20 cellular contexts compared by ENCODE assay signal in the genomic region with DNA sequence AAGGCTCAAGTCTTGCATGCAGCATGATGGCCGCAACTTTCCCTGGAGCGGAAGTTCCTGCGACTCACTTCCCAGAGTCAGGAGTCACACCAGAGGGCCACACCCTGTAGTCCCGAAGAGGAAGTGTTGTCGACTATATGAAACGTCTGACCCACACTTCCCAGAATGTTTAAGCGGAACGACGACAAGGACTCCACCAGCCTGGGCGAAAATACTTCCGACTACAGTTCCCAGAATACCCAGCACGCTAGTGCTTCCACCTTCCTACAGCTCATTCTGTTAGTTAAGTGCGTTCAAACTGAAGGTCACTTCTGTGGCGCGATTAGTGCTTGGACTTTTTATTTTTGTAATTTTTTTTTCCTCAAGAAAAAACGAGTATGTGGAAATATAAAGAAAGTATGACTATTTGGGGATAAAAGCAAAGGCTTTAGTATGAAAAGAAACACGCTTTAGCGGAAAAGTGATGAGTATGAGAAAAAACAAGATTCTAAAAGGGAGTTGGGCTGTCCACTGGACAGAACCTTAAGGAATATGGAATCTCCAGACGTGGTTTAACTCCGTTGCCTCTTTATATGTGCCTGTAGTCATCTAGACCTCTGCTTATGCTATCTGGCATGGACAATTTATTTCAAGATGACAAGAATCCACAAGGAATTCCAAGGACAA. TPM values are rescaled to one million over a fixed set of nuclear protein-coding genes. Genes with fewer than 3 reads are reported as not detected.
DNase-seq lines count a peak whose midpoint lies in the region; ATAC-seq, FAIRE-seq and TF ChIP-seq lines count a peak whose summit lies in the region.
"Had no signal": no experiment of that assay in that cellular context is flagged by ENCODE, and none has a peak within 500 bp of the region (broad histone marks: within the 10 kb centered on the region; RNA-seq: fewer than 3 reads in every experiment).

No MANE protein-coding gene starts in this region.

- FAIRE-seq in HepG2 (lab: Jason Lieb, UNC) (no peak), K562 (lab: Jason Lieb, UNC) (no peak)
- FAIRE-seq: GM19239, H1 had no signal

- H3K79me2 ChIP-seq in HepG2 (ENCODE audit: insufficient read depth, low read length) (no peaks in the 10 kb centered on the region), K562 (ENCODE audit: control insufficient read depth, insufficient read depth, low read length) (no peaks in the 10 kb centered on the region)

- H3K27me3 ChIP-seq in HepG2 (ENCODE audit: control insufficient read depth in 1 of 2, insufficient read depth in 2 of 2, low read length in 2 of 2) (no peaks in the 10 kb centered on the region; a peak in 1 of 5 replicates), right lobe of liver (no peaks in the 10 kb centered on the region), K562 (ENCODE audit: control insufficient read depth in 2 of 2, insufficient read depth in 2 of 2, low read length in 2 of 2) (no peaks in the 10 kb centered on the region)

- no peak overlapping the region for H3K9ac ChIP-seq in HepG2 (ENCODE audit: insufficient read depth, low read depth, low read length)
- H3K9ac ChIP-seq in K562 (ENCODE audit: insufficient read depth in 1 of 2, low read depth in 2 of 2, low read length in 2 of 2) = no peak overlapping the region
- H3K9ac ChIP-seq: KMS-11 had no signal

- POLR2A ChIA-PET in HepG2 (lab: Yijun Ruan, JAX) = no interaction called here
- POLR2A ChIA-PET in K562 (lab: Yijun Ruan, JAX) = no interaction called here

- CTCF ChIA-PET in HepG2 (lab: Yijun Ruan, JAX; ENCODE audit: low intra/inter-chr PET ratio, low total read pairs) = no interaction called here
- CTCF ChIA-PET in K562 (lab: Yijun Ruan, JAX; ENCODE audit: low intra/inter-chr PET ratio) = no interaction called here

- in situ Hi-C loops in HepG2 (cut with HindIII; ENCODE audit: extremely low pct_ligation_motif_present, low pct_unique_long_range_greater_than_20kb) = no loop called here
- in situ Hi-C loops in K562 (cut with MboI) = no loop called here

- peak overlapping the region; percentile 2; the same call in 1 of the 2 replicates for H3K4me2 ChIP-seq in HepG2 (ENCODE audit: low read depth, low read length)
- peak overlapping the region; percentile 32; the same call in 1 of the 2 replicates for H3K4me2 ChIP-seq in K562 (ENCODE audit: insufficient read depth, low read length)
- H3K4me2 ChIP-seq: KMS-11 had no signal

- H3K4me1 ChIP-seq in HepG2 (ENCODE audit: insufficient read depth, low read length) (no peaks in the 10 kb centered on the region), right lobe of liver (no peaks in the 10 kb centered on the region), K562 (replicated peaks in 1 of 2; ENCODE audit: control insufficient read depth in 2 of 2, insufficient read depth in 2 of 2, low read length in 2 of 2) (no peaks in the 10 kb centered on the region)
- H3K4me1 ChIP-seq: HAP-1 had no signal

- H3K36me3 ChIP-seq in HepG2 (replicated peaks in 1 of 2; ENCODE audit: control insufficient read depth in 1 of 2, insufficient read depth in 2 of 2, low read length in 2 of 2) (no peaks in the 10 kb centered on the region), right lobe of liver (no peaks in the 10 kb centered on the region), K562 (ENCODE audit: control insufficient read depth, insufficient read depth, low read length) (no peaks in the 10 kb centered on the region)
- H3K36me3 ChIP-seq: HAP-1 had no signal

- no peak for TF ChIP-seq POLR2A in HepG2 (IDR thresholded peaks at IDR 0.05; ENCODE audit: insufficient read depth in 1 of 2, low read depth in 2 of 2, low read length in 2 of 2)
- TF ChIP-seq POLR2A in right lobe of liver (IDR thresholded peaks at IDR 0.05) = no peak
- TF ChIP-seq POLR2A in K562 (conservative IDR thresholded peaks at IDR 0.05) = no peak

- TF ChIP-seq RAD21 in HepG2 (CRISPR knock-in tag; IDR thresholded peaks at IDR 0.05) (no peak), K562 (CRISPR knock-in tag; conservative IDR thresholded peaks at IDR 0.05 in 1 of 2, IDR thresholded peaks at IDR 0.05 in 1 of 2) (no peak)

- H3K9me3 ChIP-seq in HepG2 (ENCODE audit: low read length) = peaks cover 13% of the 10 kb centered on the region; the same call in 1 of the 2 replicates
- H3K9me3 ChIP-seq in right lobe of liver = peaks cover 0 to 2% (median 0%) of the 10 kb centered on the region in 4 donors
- no peaks in the 10 kb centered on the region for H3K9me3 ChIP-seq in K562 (replicated peaks; ENCODE audit: control insufficient read depth, insufficient read depth, low read depth, low read length)
- H3K9me3 ChIP-seq: HAP-1 had no signal

- TF ChIP-seq CTCF in HepG2 (CRISPR knock-in tag; IDR thresholded peaks at IDR 0.05) (no peak), right lobe of liver (IDR thresholded peaks at IDR 0.05) (no peak), K562 (IDR thresholded peaks at IDR 0.05 in 2 of 3, conservative IDR thresholded peaks at IDR 0.05 in 1 of 3; ENCODE audit: insufficient read depth in 2 of 3, low read depth in 1 of 3, low read length in 3 of 3) (no peak)

- TF ChIP-seq EP300 in HepG2 (IDR thresholded peaks at IDR 0.05; ENCODE audit: low read depth in 2 of 2, low read length in 2 of 2) = no peak
- TF ChIP-seq EP300 in HepG2 (CRISPR knock-in tag; IDR thresholded peaks at IDR 0.05; ENCODE audit: borderline replicate concordance) = no peak
- no peak for TF ChIP-seq EP300 in K562 (IDR thresholded peaks at IDR 0.05; ENCODE audit: low read length)

- intact Hi-C loops in HepG2 (cut with micrococcal nuclease; ENCODE audit: unreplicated experiment) (no loop called here), right lobe of liver (cut with DNase I) (no loop called here), K562 (cut with micrococcal nuclease) (no loop called here)

- WGBS in HepG2 (ENCODE audit: low lambda C conversion rate) = 21% methylated on average over 18 of the region's 20 CpGs
- 44% methylated on average over 18 of the region's 20 CpGs for WGBS in right lobe of liver (ENCODE audit: insufficient coverage, low coverage, low lambda C conversion rate, missing lambda C conversion rate)
- under 1% methylated on average over 20 of the region's 20 CpGs for WGBS in K562 (ENCODE audit: insufficient coverage, low coverage, missing lambda C conversion rate)

- BruUV-seq in HepG2 (replicated peaks; lab: Mats Ljungman, UMichigan) = no TSS peak
- BruUV-seq in K562 (replicated peaks; lab: Mats Ljungman, UMichigan) = no TSS peak

- DNase-seq in HepG2 (ENCODE audit: low spot score) (no peak), right lobe of liver (no peak), NCI-H2227 (lab: John Stamatoyannopoulos, UW; ENCODE audit: unreplicated experiment) (peak; percentile 3), K562 (ENCODE audit: extremely low read depth in 1 of 4, low spot score in 3 of 4) (peak in 1 of 4 experiments; percentile 8), OCI-M2 (lab: John Stamatoyannopoulos, UW; ENCODE audit: unreplicated experiment) (no peak)
- no peak for DNase-seq in activated T-cell treated with anti-CD3 and anti-CD28 coated beads, Interleukin-2, amount 50 U/mL, for 48 hours
- DNase-seq: C1 segment of cervical spinal cord; Calu3; CD4-positive, alpha-beta T cell; DMS 273 treated with DMSO at 0.1 percent for 48 hours; DMS79 treated with DMSO at 0.1 percent for 48 hours; GDM1 had no signal

- H3K9me1 ChIP-seq in K562 (ENCODE audit: control insufficient read depth, insufficient read depth, low read length) = no peaks in the 10 kb centered on the region

- H3K27ac ChIP-seq in HepG2 (ENCODE audit: extremely low read length, insufficient read depth, low read length) = no peak overlapping the region
- H3K27ac ChIP-seq in right lobe of liver = no peak overlapping the region
- no peak overlapping the region for H3K27ac ChIP-seq in K562 (ENCODE audit: extremely low read depth, low read depth, low read length)
- H3K27ac ChIP-seq: HL-60, KMS-11 had no signal

- H2AFZ ChIP-seq in HepG2 (ENCODE audit: low read length) = no peak overlapping the region
- H2AFZ ChIP-seq in K562 (ENCODE audit: low read depth, low read length) = peak overlapping the region; percentile 54; the same call in 1 of the 2 replicates

- no peak overlapping the region; a peak in 1 of 6 replicates for H3K4me3 ChIP-seq in HepG2 (replicated peaks in 1 of 3; ENCODE audit: insufficient read depth in 1 of 3, low read depth in 2 of 3, low read length in 3 of 3)
- H3K4me3 ChIP-seq in right lobe of liver = no peak overlapping the region
- no peak overlapping the region for H3K4me3 ChIP-seq in K562
- H3K4me3 ChIP-seq: HAP-1 had no signal

- ATAC-seq in HepG2 = no peak
- no peak for ATAC-seq in right lobe of liver
- ATAC-seq in K562 = no peak
- ATAC-seq in HG02973 (IDR thresholded peaks at IDR 0.05; ENCODE audit: unreplicated experiment) = no peak

- H4K20me1 ChIP-seq in HepG2 (ENCODE audit: insufficient read depth, low read length) (no peaks in the 10 kb centered on the region), K562 (replicated peaks; ENCODE audit: control insufficient read depth, insufficient read depth, low read length) (no peaks in the 10 kb centered on the region)

RNA-seq across cellular contexts. Expression of a gene that starts 15.5 kb away (rescaled TPM):
- 3.6 and 5.4 TPM in 2 replicates for total RNA-seq in HepG2 (2016; rRNA removed; fragmentation: Illumina TruSeq; extraction: Trizol)
- total RNA-seq in HepG2 (2016; cell fraction: cytosol; rRNA removed; fragmentation: Illumina TruSeq; extraction: Trizol; ENCODE audit: low read depth) = 0.30 and 0.88 TPM in 2 replicates
- 3.7 and 5.6 TPM in 2 replicates for total RNA-seq in HepG2 (2016; cell fraction: insoluble cytoplasmic fraction; rRNA removed; fragmentation: Illumina TruSeq; extraction: Trizol)
- 1.2 and 1.6 TPM in 2 replicates for total RNA-seq in HepG2 (2016; cell fraction: membrane; rRNA removed; fragmentation: Illumina TruSeq; extraction: Trizol)
- total RNA-seq in HepG2 (2016; cell fraction: nucleus; rRNA removed; fragmentation: Illumina TruSeq; extraction: Trizol) = 7.1 and 7.5 TPM in 2 replicates
- polyA plus RNA-seq in HepG2 (2011; rRNA removed) = 1.8 and 2.1 TPM in 2 replicates
- polyA plus RNA-seq in HepG2 (2011; cell fraction: cytosol; rRNA removed) = 0.35 and 0.86 TPM in 2 replicates
- polyA plus RNA-seq in HepG2 (2011; cell fraction: nucleus; rRNA removed) = 2.9 and 4.6 TPM in 2 replicates
- 1.9 and 3.0 TPM in 2 replicates for polyA plus RNA-seq in HepG2 (2012)
- 0.12 and 0.25 TPM in 2 replicates for polyA plus RNA-seq in HepG2 (2016; cell fraction: cytosol; fragmentation: Illumina TruSeq; extraction: Trizol; ENCODE audit: low read depth)
- polyA plus RNA-seq in HepG2 (2016; cell fraction: insoluble cytoplasmic fraction; fragmentation: Illumina TruSeq; extraction: Trizol; ENCODE audit: low read depth) = 2.3 and 2.7 TPM in 2 replicates
- polyA plus RNA-seq in HepG2 (2016; cell fraction: membrane; fragmentation: Illumina TruSeq; extraction: Trizol; ENCODE audit: low read depth) = 0.25 and 0.37 TPM in 2 replicates
- polyA plus RNA-seq in HepG2 (2016; cell fraction: nucleus; fragmentation: Illumina TruSeq; extraction: Trizol; ENCODE audit: insufficient read depth, low read depth) = 5.2 and 6.6 TPM in 2 replicates
- polyA minus RNA-seq in HepG2 (2011; rRNA and poly(A)+ RNA removed; ENCODE audit: low replicate concordance) = 1.2 and 1.7 TPM in 2 replicates
- 1.2 and 1.4 TPM in 2 replicates for polyA minus RNA-seq in HepG2 (2011; cell fraction: cytosol; rRNA and poly(A)+ RNA removed)
- 20.2 and 24.5 TPM in 2 replicates for polyA minus RNA-seq in HepG2 (2011; cell fraction: nucleus; rRNA and poly(A)+ RNA removed)
- 1 to 10 TPM in 4 of 6 experiments, under 1 TPM in 2; 0.86 to 1.7 (median 1.1) TPM for total RNA-seq in right lobe of liver
- total RNA-seq in K562 (2011; cell fraction: chromatin; rRNA removed; ENCODE audit: low replicate concordance) = 0.53 and 2.6 TPM in 2 replicates
- total RNA-seq in K562 (2011; cell fraction: nucleolus; rRNA removed) = 0.67 and 0.79 TPM in 2 replicates
- 0.99 and 1.6 TPM in 2 replicates for total RNA-seq in K562 (2011; cell fraction: nucleoplasm; rRNA removed)
- 0.45 and 0.68 TPM in 2 replicates for total RNA-seq in K562 (2014; rRNA removed)
- 0.84 and 0.89 TPM in 2 replicates for total RNA-seq in K562 (2014; rRNA removed; fragmentation: Illumina TruSeq; extraction: Trizol)
- total RNA-seq in K562 (2015; rRNA removed; fragmentation: Illumina TruSeq; extraction: Trizol) = 0.94 and 1.3 TPM in 2 replicates
- total RNA-seq in K562 (2021) = 0.40 and 0.58 TPM in 2 replicates
- 0.30 and 0.61 TPM in 2 replicates for polyA plus RNA-seq in K562 (2011; rRNA removed)
- 0.03 and 0.06 TPM in 2 replicates for polyA plus RNA-seq in K562 (2011; cell fraction: cytosol; rRNA removed)
- 0.80 and 1.1 TPM in 2 replicates for polyA plus RNA-seq in K562 (2011; cell fraction: nucleus; rRNA removed)
- polyA plus RNA-seq in K562 (2012) = 0.47 and 0.84 TPM in 2 replicates
- 0.62 and 0.95 TPM in 2 replicates for polyA plus RNA-seq in K562 (2014; fragmentation: Illumina TruSeq; extraction: Trizol)
- polyA plus RNA-seq in K562 (2014; fragmentation: Nextera tagmentation; extraction: Ambion mirVana) = under 1 TPM; 0.21 to 0.31 TPM
- polyA plus RNA-seq in K562 (2014; rRNA removed) = 0.40 and 0.58 TPM in 2 replicates
- 0.63 and 0.69 TPM in 2 replicates for polyA minus RNA-seq in K562 (2011; rRNA and poly(A)+ RNA removed)
- not detected in 2 replicates for polyA minus RNA-seq in K562 (2011; cell fraction: cytosol; rRNA and poly(A)+ RNA removed)
- 0.94 and 1.00 TPM in 2 replicates for polyA minus RNA-seq in K562 (2011; cell fraction: nucleus; rRNA and poly(A)+ RNA removed)
- polyA plus RNA-seq: IgD-negative memory B cell had no signal

RNA-seq across cellular contexts. Expression of a gene that starts 29.5 kb away (rescaled TPM):
- 1.7 and 3.2 TPM in 2 replicates for total RNA-seq in HepG2 (2016; rRNA removed; fragmentation: Illumina TruSeq; extraction: Trizol)
- total RNA-seq in HepG2 (2016; cell fraction: cytosol; rRNA removed; fragmentation: Illumina TruSeq; extraction: Trizol; ENCODE audit: low read depth) = 0.71 TPM in 2 replicates
- 1.9 and 2.6 TPM in 2 replicates for total RNA-seq in HepG2 (2016; cell fraction: insoluble cytoplasmic fraction; rRNA removed; fragmentation: Illumina TruSeq; extraction: Trizol)
- total RNA-seq in HepG2 (2016; cell fraction: membrane; rRNA removed; fragmentation: Illumina TruSeq; extraction: Trizol) = 1.7 and 1.8 TPM in 2 replicates
- total RNA-seq in HepG2 (2016; cell fraction: nucleus; rRNA removed; fragmentation: Illumina TruSeq; extraction: Trizol) = 2.4 TPM in 2 replicates
- polyA plus RNA-seq in HepG2 (2011; rRNA removed) = 0.78 and 0.82 TPM in 2 replicates
- 0.11 and 0.72 TPM in 2 replicates for polyA plus RNA-seq in HepG2 (2011; cell fraction: cytosol; rRNA removed)
- 0.98 and 1.9 TPM in 2 replicates for polyA plus RNA-seq in HepG2 (2011; cell fraction: nucleus; rRNA removed)
- 1.1 and 1.4 TPM in 2 replicates for polyA plus RNA-seq in HepG2 (2012)
- 0.28 and 0.35 TPM in 2 replicates for polyA plus RNA-seq in HepG2 (2016; cell fraction: cytosol; fragmentation: Illumina TruSeq; extraction: Trizol; ENCODE audit: low read depth)
- 1.9 and 2.1 TPM in 2 replicates for polyA plus RNA-seq in HepG2 (2016; cell fraction: insoluble cytoplasmic fraction; fragmentation: Illumina TruSeq; extraction: Trizol; ENCODE audit: low read depth)
- 0.40 and 0.73 TPM in 2 replicates for polyA plus RNA-seq in HepG2 (2016; cell fraction: membrane; fragmentation: Illumina TruSeq; extraction: Trizol; ENCODE audit: low read depth)
- 2.7 and 2.9 TPM in 2 replicates for polyA plus RNA-seq in HepG2 (2016; cell fraction: nucleus; fragmentation: Illumina TruSeq; extraction: Trizol; ENCODE audit: insufficient read depth, low read depth)
- 0.08 and 0.23 TPM in 2 replicates for polyA minus RNA-seq in HepG2 (2011; rRNA and poly(A)+ RNA removed; ENCODE audit: low replicate concordance)
- 0.79 and 1.1 TPM in 2 replicates for polyA minus RNA-seq in HepG2 (2011; cell fraction: cytosol; rRNA and poly(A)+ RNA removed)
- polyA minus RNA-seq in HepG2 (2011; cell fraction: nucleus; rRNA and poly(A)+ RNA removed) = 3.7 and 6.3 TPM in 2 replicates
- total RNA-seq in right lobe of liver = 1 to 10 TPM in 2 of 6 experiments, under 1 TPM in 4; 0.37 to 1.6 (median 0.90) TPM
- 0.67 and 3.1 TPM in 2 replicates for total RNA-seq in K562 (2011; cell fraction: chromatin; rRNA removed; ENCODE audit: low replicate concordance)
- 0.33 and 0.66 TPM in 2 replicates for total RNA-seq in K562 (2011; cell fraction: nucleolus; rRNA removed)
- 1.5 and 1.9 TPM in 2 replicates for total RNA-seq in K562 (2011; cell fraction: nucleoplasm; rRNA removed)
- total RNA-seq in K562 (2014; rRNA removed) = 0.33 and 0.50 TPM in 2 replicates
- total RNA-seq in K562 (2014; rRNA removed; fragmentation: Illumina TruSeq; extraction: Trizol) = 0.73 and 1.1 TPM in 2 replicates
- total RNA-seq in K562 (2015; rRNA removed; fragmentation: Illumina TruSeq; extraction: Trizol) = 0.53 and 0.76 TPM in 2 replicates
- 0.65 and 1.1 TPM in 2 replicates for total RNA-seq in K562 (2021)
- 0.36 TPM in 1 of 2 replicates, not detected in the other for polyA plus RNA-seq in K562 (2011; rRNA removed)
- not detected in 2 replicates for polyA plus RNA-seq in K562 (2011; cell fraction: cytosol; rRNA removed)
- polyA plus RNA-seq in K562 (2011; cell fraction: nucleus; rRNA removed) = 0.38 TPM in 1 of 2 replicates, not detected in the other
- polyA plus RNA-seq in K562 (2012) = 0.42 and 0.69 TPM in 2 replicates
- polyA plus RNA-seq in K562 (2014; fragmentation: Illumina TruSeq; extraction: Trizol) = 0.18 and 0.42 TPM in 2 replicates
- under 1 TPM; 0.14 to 0.67 TPM for polyA plus RNA-seq in K562 (2014; fragmentation: Nextera tagmentation; extraction: Ambion mirVana)
- 0.20 and 0.38 TPM in 2 replicates for polyA plus RNA-seq in K562 (2014; rRNA removed)
- polyA minus RNA-seq in K562 (2011; rRNA and poly(A)+ RNA removed) = 0.42 TPM in 1 of 2 replicates, not detected in the other
- not detected in 2 replicates for polyA minus RNA-seq in K562 (2011; cell fraction: cytosol; rRNA and poly(A)+ RNA removed)
- polyA minus RNA-seq in K562 (2011; cell fraction: nucleus; rRNA and poly(A)+ RNA removed) = 0.67 TPM in 1 of 2 replicates, not detected in the other
- total RNA-seq: A172 had no signal
